1 cellular context compared by ENCODE assay signal in genomic region chr10:131402771-131403723, GRCh38.
TF ChIP-seq lines count a peak whose summit lies in the region.

No MANE protein-coding gene starts in this region.

TF ChIP-seq in H1, 55 proteins besides CTCF, POLR2A, EP300 and RAD21 (continued from another document):
- TF ChIP-seq CEBPB (IDR thresholded peaks at IDR 0.05; ENCODE audit: low read depth, low read length): no peak
TF ChIP-seq in H1: peak in this region for 0.
